6 cellular contexts compared by ENCODE assay signal in genomic region chr17:42553866-42554249, GRCh38. TPM values are rescaled to one million over a fixed set of nuclear protein-coding genes. Genes with fewer than 3 reads are reported as not detected.
DNase-seq lines count a peak whose midpoint lies in the region; ATAC-seq and TF ChIP-seq lines count a peak whose summit lies in the region.

No MANE protein-coding gene starts in this region.

- peak overlapping the region; percentile 80 for H3K27ac ChIP-seq in CD8-positive, alpha-beta T cell (ENCODE audit: low read depth, low read length)

- peaks cover 32% of the 10 kb centered on the region for H3K4me1 Mint-ChIP-seq in CD8-positive, alpha-beta T cell (ENCODE audit: low read depth)
- peaks cover 18% of the 10 kb centered on the region for H3K4me1 Mint-ChIP-seq in WTC11

- POLR2A ChIA-PET in CD8-positive, alpha-beta T cell (lab: Charles Lee) = interaction anchor here (0.7 to 2.2 kb wide), 7 partner anchors 12 to 242 kb away, joined by 3 to 11 read pairs (median 4); partner anchors contain the start of genes NAGLU and STAT3
- POLR2A ChIA-PET in WTC11 (lab: Charles Lee) = interaction anchor here (1.0 to 1.3 kb wide), 4 partner anchors 16 to 129 kb away, joined by 3 to 4 read pairs (median 3); partner anchors contain the start of gene PSMC3IP

- H3K4me1 ChIP-seq in CD8-positive, alpha-beta T cell (ENCODE audit: insufficient read depth, low read length) = peaks cover 14% of the 10 kb centered on the region

- no peaks in the 10 kb centered on the region for H3K27me3 ChIP-seq in CD8-positive, alpha-beta T cell (ENCODE audit: insufficient read depth, low read length)

- peak overlapping the region; percentile 89 for H3K4me3 Mint-ChIP-seq in CD8-positive, alpha-beta T cell
- H3K4me3 Mint-ChIP-seq in WTC11 = peak overlapping the region; percentile 85

- no peaks in the 10 kb centered on the region for H3K36me3 ChIP-seq in CD8-positive, alpha-beta T cell (ENCODE audit: insufficient read depth, low read length)

- TF ChIP-seq CTCF in CD8-positive, alpha-beta T cell (IDR thresholded peaks at IDR 0.05) = no peak
- TF ChIP-seq CTCF in WTC11 (IDR thresholded peaks at IDR 0.05) = no peak

- H3K36me3 Mint-ChIP-seq in CD8-positive, alpha-beta T cell = peaks cover 3% of the 10 kb centered on the region
- H3K36me3 Mint-ChIP-seq in WTC11 = no peaks in the 10 kb centered on the region

- no peak for ATAC-seq in CD8-positive, alpha-beta T cell
- ATAC-seq in WTC11 (no peak), left lobe of liver (peak; percentile 43)

- H3K4me3 ChIP-seq in CD8-positive, alpha-beta T cell (ENCODE audit: low read depth, low read length) = peak overlapping the region; percentile 87

- no peaks in the 10 kb centered on the region for H3K27me3 Mint-ChIP-seq in CD8-positive, alpha-beta T cell (ENCODE audit: low read depth)
- H3K27me3 Mint-ChIP-seq in WTC11 (ENCODE audit: low read depth) = peaks cover under 1% of the 10 kb centered on the region; the same call in 1 of the 2 replicates

- no peak for DNase-seq in CD8-positive, alpha-beta T cell
- DNase-seq in WTC11 (ENCODE audit: low spot score) = no peak
- DNase-seq in left lobe of liver (ENCODE audit: low spot score) = no peak
- no peak for DNase-seq in GM03348 (ENCODE audit: low spot score)
- no peak for DNase-seq in middle frontal gyrus (ENCODE audit: extremely low spot score, low spot score)
- DNase-seq in NCI-H187 treated with DMSO at 0.1 percent for 48 hours (lab: John Stamatoyannopoulos, UW) = no peak

- no peaks in the 10 kb centered on the region for H3K9me3 ChIP-seq in CD8-positive, alpha-beta T cell (ENCODE audit: low read length)

- intact Hi-C loops in CD8-positive, alpha-beta T cell (cut with DNase I, micrococcal nuclease) = loop anchor here in 1 of 2 experiments (1.0 to 2.0 kb wide), 3 partner anchors 8 to 24 kb away; partner anchors contain the start of genes COASY and NAGLU

- peak overlapping the region; percentile 94 for H3K27ac Mint-ChIP-seq in CD8-positive, alpha-beta T cell
- H3K27ac Mint-ChIP-seq in WTC11 = no peak overlapping the region

- no peaks in the 10 kb centered on the region for H3K9me3 Mint-ChIP-seq in CD8-positive, alpha-beta T cell
- H3K9me3 Mint-ChIP-seq in WTC11 = no peaks in the 10 kb centered on the region

- CTCF ChIA-PET in CD8-positive, alpha-beta T cell (lab: Charles Lee) = interaction anchor here (1.0 to 1.6 kb wide), 6 partner anchors 10 to 34 kb away, joined by 3 to 8 read pairs (median 5); no protein-coding TSS in a partner anchor
- CTCF ChIA-PET in WTC11 (lab: Charles Lee) = interaction anchor here (0.6 to 2.6 kb wide), 11 partner anchors 24 to 209 kb away, joined by 3 to 22 read pairs (median 6); partner anchors contain the start of genes CNTNAP1 and PSMC3IP

TF ChIP-seq in WTC11, 78 proteins besides CTCF, POLR2A, EP300 and RAD21:
- TF ChIP-seq FOXP4 (CRISPR knock-in tag; IDR thresholded peaks at IDR 0.05) (no peak), MYBL2 (CRISPR knock-in tag; IDR thresholded peaks at IDR 0.05) (no peak), GTF2I (CRISPR knock-in tag; conservative IDR thresholded peaks at IDR 0.05) (peak; percentile 95), TEAD1 (CRISPR knock-in tag; IDR thresholded peaks at IDR 0.05) (no peak), USF2 (CRISPR knock-in tag; IDR thresholded peaks at IDR 0.05) (no peak), MLX (CRISPR knock-in tag; IDR thresholded peaks at IDR 0.05) (no peak)

RNA-seq across cellular contexts. Expression of gene HSD17B1, which starts 1.1 kb away (rescaled TPM):
- under 1 TPM; 0.44 to 0.52 TPM for total RNA-seq in CD8-positive, alpha-beta T cell
- total RNA-seq in WTC11 (2021) = 1.5 to 1.6 TPM (median 1.5 TPM) in 3 replicates
- total RNA-seq in left lobe of liver = 1.3 TPM

RNA-seq across cellular contexts. Expression of gene COASY, which starts 8.1 kb away (rescaled TPM):
- total RNA-seq in CD8-positive, alpha-beta T cell = 10 to 100 TPM; 26.4 to 32.9 TPM
- total RNA-seq in WTC11 (2021) (106 to 131 TPM (median 113 TPM) in 3 replicates), left lobe of liver (78.8 TPM)

RNA-seq across cellular contexts. Expression of gene MLX, which starts 13.0 kb away (rescaled TPM):
- 10 to 100 TPM; 18.3 to 21.3 TPM for total RNA-seq in CD8-positive, alpha-beta T cell
- total RNA-seq in WTC11 (2021) (26.9 to 34.9 TPM (median 30.1 TPM) in 3 replicates), left lobe of liver (38.7 TPM)

RNA-seq across cellular contexts. Expression of gene NAGLU, which starts 17.8 kb away (rescaled TPM):
- total RNA-seq in CD8-positive, alpha-beta T cell = 1 to 10 TPM; 7.4 TPM
- total RNA-seq in WTC11 (2021) (28.9 to 39.3 TPM (median 30.4 TPM) in 3 replicates), left lobe of liver (44.4 TPM)

RNA-seq across cellular contexts. Expression of gene PSMC3IP, which starts 23.7 kb away (rescaled TPM):
- 1 to 10 TPM; 3.9 to 4.1 TPM for total RNA-seq in CD8-positive, alpha-beta T cell
- total RNA-seq in WTC11 (2021) (20.1 to 23.3 TPM (median 21.6 TPM) in 3 replicates), left lobe of liver (0.65 TPM)
